11 cellular contexts compared by ENCODE assay signal in the genomic region with DNA sequence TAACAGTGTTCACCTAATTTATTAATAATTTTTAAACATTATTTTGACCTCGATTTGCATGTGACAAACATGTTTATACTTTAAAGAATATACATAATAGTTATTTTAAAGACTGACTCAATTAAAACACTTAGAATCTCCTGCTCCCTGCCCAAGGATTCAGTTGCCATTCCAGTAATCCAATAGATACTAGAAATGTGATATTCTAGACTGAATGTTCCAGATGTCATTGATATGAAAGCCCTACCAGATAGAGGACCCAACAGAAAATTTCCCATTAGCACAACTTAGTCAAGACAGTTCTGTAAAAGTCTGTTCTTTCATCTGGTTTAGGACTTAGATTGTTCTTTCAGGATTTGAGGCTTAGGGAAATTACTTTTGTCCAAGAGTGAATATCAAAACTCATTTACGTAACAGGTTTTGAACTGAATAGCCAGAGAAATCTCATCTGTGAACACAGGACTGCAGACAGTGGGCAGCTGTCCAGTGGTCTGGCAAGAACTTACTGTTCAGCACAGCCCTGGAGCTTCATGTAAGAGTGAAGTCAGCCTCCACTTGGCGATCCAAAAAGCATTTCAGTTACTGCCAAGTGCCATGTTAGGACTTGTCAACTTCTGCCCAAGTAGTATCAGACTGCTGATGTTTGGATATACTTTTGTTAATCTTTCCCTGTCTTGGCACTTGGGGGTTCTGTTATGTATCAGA.
A peak's percentile ranks its signal among the peaks of the same experiment; 100 is the strongest.
DNase-seq lines count a peak whose midpoint lies in the region; ATAC-seq and TF ChIP-seq lines count a peak whose summit lies in the region.
"Had no signal": no experiment of that assay in that cellular context is flagged by ENCODE, and none has a peak within 500 bp of the region (broad histone marks: within the 10 kb centered on the region; RNA-seq: fewer than 3 reads in every experiment).

No MANE protein-coding gene starts in this region.

- H3K36me3 ChIP-seq in body of pancreas (replicated peaks in 1 of 2; ENCODE audit: insufficient read depth in 1 of 2, low read depth in 2 of 2) (no peaks in the 10 kb centered on the region), cardiac muscle cell (no peaks in the 10 kb centered on the region), prostate gland (no peaks in the 10 kb centered on the region)

- ATAC-seq in body of pancreas (no peak), HG02571 (IDR thresholded peaks at IDR 0.05; ENCODE audit: unreplicated experiment) (no peak), HG02852 (IDR thresholded peaks at IDR 0.05; ENCODE audit: unreplicated experiment) (no peak)
- ATAC-seq in stimulated activated naive CD8-positive, alpha-beta T cell treated with anti-CD3 and anti-CD28 coated beads, Interleukin-15, Interleukin-2, amounts not matched to agents 100 U/mL and 50 U/mL, for 24 hours = no peak

- TF ChIP-seq POLR2A in body of pancreas (IDR thresholded peaks at IDR 0.05) = no peak
- no peak for TF ChIP-seq POLR2A in prostate gland (IDR thresholded peaks at IDR 0.05)

- intact Hi-C loops in body of pancreas (cut with DNase I) (no loop called here), prostate gland (cut with DNase I) (loop anchor here (10.0 kb wide), 1 partner anchor 77 kb away; the partner anchor contains the start of gene OSBPL6)

- WGBS in body of pancreas, 2 donors = 69 to 82% methylated on average over 3 of the region's 3 CpGs
- 35% methylated on average over 3 of the region's 3 CpGs for WGBS in prostate gland

- H3K4me3 ChIP-seq in body of pancreas (no peak overlapping the region), cardiac muscle cell (no peak overlapping the region), prostate gland (no peak overlapping the region)

- H3K27ac ChIP-seq in body of pancreas (no peak overlapping the region), cardiac muscle cell (no peak overlapping the region), prostate gland (no peak overlapping the region)
- H3K27ac ChIP-seq: C4-2B had no signal

- no peaks in the 10 kb centered on the region for H3K9me3 ChIP-seq in body of pancreas
- H3K9me3 ChIP-seq in cardiac muscle cell (ENCODE audit: low read depth) = no peaks in the 10 kb centered on the region
- no peaks in the 10 kb centered on the region for H3K9me3 ChIP-seq in prostate gland

- TF ChIP-seq CTCF in body of pancreas (IDR thresholded peaks at IDR 0.05) (no peak), cardiac muscle cell (IDR thresholded peaks at IDR 0.05; ENCODE audit: low read depth, low read length) (no peak), prostate gland (IDR thresholded peaks at IDR 0.05) (no peak)

- DNase-seq in DMS 273 treated with DMSO at 0.1 percent for 48 hours (lab: John Stamatoyannopoulos, UW) (peak; percentile 19), body of pancreas (peak; percentile 21 to 58 (median 38)), cardiac muscle cell (ENCODE audit: low read depth in 1 of 2, low spot score in 1 of 2) (peak; percentile 21 to 92), prostate gland (ENCODE audit: low spot score) (peak; percentile 81), cortex of kidney (lab: John Stamatoyannopoulos, UW) (no peak)
- no peak for DNase-seq in stimulated activated naive CD8-positive, alpha-beta T cell treated with anti-CD3 and anti-CD28 coated beads, Interleukin-15, Interleukin-2, amounts not matched to agents 100 U/mL and 50 U/mL, for 24 hours
- DNase-seq: activated CD4-positive, alpha-beta T cell treated with anti-CD3 and anti-CD28 coated beads, Interleukin-2, amount 50 U/mL, for 1 hour; NCI-H226 had no signal

- no peaks in the 10 kb centered on the region for H3K27me3 ChIP-seq in body of pancreas
- H3K27me3 ChIP-seq in cardiac muscle cell = no peaks in the 10 kb centered on the region
- no peaks in the 10 kb centered on the region for H3K27me3 ChIP-seq in prostate gland (replicated peaks; ENCODE audit: insufficient read depth)

- H3K4me1 ChIP-seq in body of pancreas (no peaks in the 10 kb centered on the region), cardiac muscle cell (ENCODE audit: low read depth) (no peaks in the 10 kb centered on the region), prostate gland (replicated peaks) (no peaks in the 10 kb centered on the region)

Comparison
In these comparisons a context has a peak if more than half of its experiments do, and no peak if none do; other contexts are left out.
1. DNase-seq: peak in DMS 273 treated with DMSO at 0.1 percent for 48 hours (single experiment), body of pancreas (4 of 4), cardiac muscle cell (2 of 2) and prostate gland (single experiment); none in cortex of kidney (single experiment) and stimulated activated naive CD8-positive, alpha-beta T cell treated with anti-CD3 and anti-CD28 coated beads, Interleukin-15, Interleukin-2, amounts not matched to agents 100 U/mL and 50 U/mL, for 24 hours (single experiment).